Comparison of ENCODE assay signal across 24 cellular contexts in the genomic region with DNA sequence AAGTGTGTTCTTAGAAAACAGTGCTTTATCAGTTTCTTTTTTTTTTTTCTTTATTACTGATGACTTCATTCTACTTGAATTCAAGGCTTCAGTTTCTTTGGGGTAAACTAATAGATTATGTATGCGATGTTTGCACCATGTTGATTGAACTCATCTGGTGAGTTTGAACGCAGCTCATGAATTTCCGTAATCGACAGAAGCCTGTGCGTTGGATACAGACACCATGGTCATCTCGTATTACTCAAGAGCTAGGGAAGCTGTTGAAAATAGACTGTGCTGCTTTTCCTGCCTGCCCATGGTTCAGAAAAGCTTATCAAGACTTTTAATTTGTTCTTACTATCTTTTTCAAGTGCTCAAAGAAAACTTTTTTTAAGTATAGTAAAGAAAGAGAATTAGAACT.
DNase-seq lines count a peak whose midpoint lies in the region; ATAC-seq, FAIRE-seq and TF ChIP-seq lines count a peak whose summit lies in the region.
"Had no signal": no experiment of that assay in that cellular context is flagged by ENCODE, and none has a peak within 500 bp of the region (broad histone marks: within the 10 kb centered on the region; RNA-seq: fewer than 3 reads in every experiment).

No MANE protein-coding gene starts in this region.

- peak; percentile 56 for ATAC-seq in Right ventricle myocardium inferior
- peak; percentile 57 to 76 for ATAC-seq in left cardiac atrium
- ATAC-seq: body of pancreas; naive thymus-derived CD4-positive, alpha-beta T cell; stimulated activated effector memory CD8-positive, alpha-beta T cell treated with anti-CD3 and anti-CD28 coated beads, Interleukin-12 subunit alpha, Interleukin-12 subunit beta, amount 100 ng/mL, for 72 hours had no signal

- H3K4me1 Mint-ChIP-seq in astrocyte (ENCODE audit: low read depth, unreplicated experiment) = peaks cover 23% of the 10 kb centered on the region
- no peaks in the 10 kb centered on the region for H3K4me1 Mint-ChIP-seq in immature natural killer cell
- H3K4me1 Mint-ChIP-seq: stimulated activated effector memory CD8-positive, alpha-beta T cell treated with anti-CD3 and anti-CD28 coated beads, Interleukin-12 subunit alpha, Interleukin-12 subunit beta, amount 100 ng/mL, for 72 hours had no signal

- intact Hi-C loops in Right ventricle myocardium inferior (cut with DNase I) = no loop called here
- intact Hi-C loops in left cardiac atrium (cut with DNase I) = no loop called here
- intact Hi-C loops in tibial artery (cut with DNase I; ENCODE audit: low total_unique reads) = no loop called here

- no peaks in the 10 kb centered on the region for H3K79me2 ChIP-seq in astrocyte (ENCODE audit: insufficient read depth, low read length)
- H3K79me2 ChIP-seq: parathyroid adenoma had no signal

- no peak overlapping the region for H3K9ac ChIP-seq in astrocyte (ENCODE audit: low read length)
- H3K9ac ChIP-seq: parathyroid adenoma had no signal

- no peak for DNase-seq in Right ventricle myocardium inferior (ENCODE audit: missing footprints)
- no peak for DNase-seq in right atrium auricular region (ENCODE audit: low spot score)
- DNase-seq in astrocyte (ENCODE audit: low read depth) = peak; percentile 79
- no peak for DNase-seq in left cardiac atrium
- DNase-seq in tibial artery = no peak
- no peak for DNase-seq in NCI-H1694 (lab: John Stamatoyannopoulos, UW)
- DNase-seq in KBM-7 = no peak
- DNase-seq in immature natural killer cell = no peak
- DNase-seq: activated CD4-positive, alpha-beta T cell treated with anti-CD3 and anti-CD28 coated beads for 48 hours; activated CD8-positive, alpha-beta memory T cell treated with anti-CD3 and anti-CD28 coated beads, Interleukin-2, amount 50 U/mL, for 48 hours; activated naive CD4-positive, alpha-beta T cell; body of pancreas; H9; naive thymus-derived CD4-positive, alpha-beta T cell; NCI-H524 treated with DMSO at 0.1 percent for 48 hours; SIG-M5; spleen; transverse colon had no signal

- peak overlapping the region; percentile 22 for H3K4me3 Mint-ChIP-seq in astrocyte (ENCODE audit: unreplicated experiment)
- H3K4me3 Mint-ChIP-seq in immature natural killer cell = no peak overlapping the region
- H3K4me3 Mint-ChIP-seq: H9; naive thymus-derived CD4-positive, alpha-beta T cell; stimulated activated effector memory CD8-positive, alpha-beta T cell treated with anti-CD3 and anti-CD28 coated beads, Interleukin-12 subunit alpha, Interleukin-12 subunit beta, amount 100 ng/mL, for 72 hours had no signal

- no peaks in the 10 kb centered on the region for H4K20me1 ChIP-seq in astrocyte (ENCODE audit: insufficient read depth, low read length)

- H2AFZ ChIP-seq in astrocyte (ENCODE audit: low read depth, low read length) = no peak overlapping the region
- H2AFZ ChIP-seq: parathyroid adenoma had no signal

- no peak overlapping the region for H3K4me2 ChIP-seq in astrocyte (ENCODE audit: low read length)

- no peaks in the 10 kb centered on the region for H3K9me3 ChIP-seq in right atrium auricular region
- H3K9me3 ChIP-seq in astrocyte (ENCODE audit: insufficient read depth, low read depth, low read length) = no peaks in the 10 kb centered on the region
- no peaks in the 10 kb centered on the region for H3K9me3 ChIP-seq in tibial artery
- H3K9me3 ChIP-seq: body of pancreas, transverse colon had no signal

- H3K4me1 ChIP-seq in right atrium auricular region (peaks cover 0 to 4% of the 10 kb centered on the region in 2 donors), astrocyte (ENCODE audit: insufficient read depth, low read length) (peaks cover 10% of the 10 kb centered on the region), tibial artery (no peaks in the 10 kb centered on the region)
- H3K4me1 ChIP-seq: body of pancreas, parathyroid adenoma, spleen had no signal

- H3K27ac ChIP-seq in right atrium auricular region (no peak overlapping the region), astrocyte (ENCODE audit: low read depth, low read length) (no peak overlapping the region), tibial artery (no peak overlapping the region)
- H3K27ac ChIP-seq: body of pancreas, parathyroid adenoma, spleen, transverse colon had no signal

- peak overlapping the region; percentile 87 for H3K27ac Mint-ChIP-seq in astrocyte (ENCODE audit: unreplicated experiment)
- H3K27ac Mint-ChIP-seq in immature natural killer cell = no peak overlapping the region
- H3K27ac Mint-ChIP-seq: H9; naive thymus-derived CD4-positive, alpha-beta T cell; stimulated activated effector memory CD8-positive, alpha-beta T cell treated with anti-CD3 and anti-CD28 coated beads, Interleukin-12 subunit alpha, Interleukin-12 subunit beta, amount 100 ng/mL, for 72 hours had no signal

- H3K4me3 ChIP-seq in right atrium auricular region (no peak overlapping the region), astrocyte (ENCODE audit: insufficient read depth, low read depth, low read length) (no peak overlapping the region), tibial artery (no peak overlapping the region)
- H3K4me3 ChIP-seq: body of pancreas, spleen, transverse colon had no signal

- H3K27me3 Mint-ChIP-seq in astrocyte (ENCODE audit: low read depth, unreplicated experiment) = peaks cover 3% of the 10 kb centered on the region
- H3K27me3 Mint-ChIP-seq in immature natural killer cell (ENCODE audit: low read depth in 3 of 3) = no peaks in the 10 kb centered on the region

- TF ChIP-seq CTCF in right atrium auricular region (IDR thresholded peaks at IDR 0.05) (no peak), astrocyte (IDR thresholded peaks at IDR 0.05; ENCODE audit: insufficient read depth, low read depth, low read length) (no peak), tibial artery (IDR thresholded peaks at IDR 0.05) (no peak)

- FAIRE-seq in astrocyte (lab: Jason Lieb, UNC) = no peak
- FAIRE-seq: A204.1, G401.6, GM12891, HTR-8/SVneo had no signal

- H3K9me3 Mint-ChIP-seq in astrocyte (ENCODE audit: unreplicated experiment) (no peaks in the 10 kb centered on the region), immature natural killer cell (peaks cover 0 to 2% (median 0%) of the 10 kb centered on the region in 6 donors)
- H3K9me3 Mint-ChIP-seq: H9 had no signal

- in situ Hi-C loops in KBM-7 (cut with MboI; ENCODE audit: low pct_unique_long_range_greater_than_20kb, low sequenced_read_pairs) = no loop called here

- no peaks in the 10 kb centered on the region for H3K36me3 ChIP-seq in right atrium auricular region
- H3K36me3 ChIP-seq in astrocyte (ENCODE audit: insufficient read depth, low read length) = no peaks in the 10 kb centered on the region
- H3K36me3 ChIP-seq in tibial artery = peaks cover 15 to 19% (median 15%) of the 10 kb centered on the region in 3 donors
- H3K36me3 ChIP-seq: spleen, transverse colon had no signal

- peaks cover 2% of the 10 kb centered on the region for H3K36me3 Mint-ChIP-seq in astrocyte (ENCODE audit: low read depth, unreplicated experiment)
- H3K36me3 Mint-ChIP-seq in immature natural killer cell = no peaks in the 10 kb centered on the region
- H3K36me3 Mint-ChIP-seq: naive thymus-derived CD4-positive, alpha-beta T cell; stimulated activated effector memory CD8-positive, alpha-beta T cell treated with anti-CD3 and anti-CD28 coated beads, Interleukin-12 subunit alpha, Interleukin-12 subunit beta, amount 100 ng/mL, for 72 hours had no signal

- H3K27me3 ChIP-seq in right atrium auricular region (no peaks in the 10 kb centered on the region), astrocyte (ENCODE audit: insufficient read depth, low read length) (no peaks in the 10 kb centered on the region), tibial artery (no peaks in the 10 kb centered on the region)
- H3K27me3 ChIP-seq: body of pancreas, spleen, transverse colon had no signal
